Comparison of ENCODE assay signal across 2 cellular contexts in the genomic region with DNA sequence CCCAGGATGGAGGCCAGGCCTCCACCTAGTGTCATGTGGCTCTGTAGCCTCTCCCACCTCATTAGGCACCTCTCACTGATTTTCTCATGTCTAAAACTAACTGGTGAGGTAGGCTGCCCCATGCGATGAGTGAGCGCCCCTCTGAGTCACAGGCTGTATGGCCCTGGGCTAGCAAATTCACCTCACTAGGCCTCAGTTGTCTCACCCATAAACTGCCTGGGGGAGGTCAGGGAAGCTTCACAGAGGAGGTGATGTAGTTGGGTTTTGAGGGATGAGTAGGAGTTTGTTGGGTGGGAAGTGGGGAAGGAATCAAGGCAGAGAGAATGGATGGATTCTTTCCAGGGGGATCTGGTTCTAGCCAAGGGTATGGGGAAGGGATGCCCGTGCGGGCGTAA.
TF ChIP-seq lines count a peak whose summit lies in the region.

No MANE protein-coding gene starts in this region.

TF ChIP-seq in HCT116, 20 proteins besides CTCF, POLR2A, EP300 and RAD21:
- TF ChIP-seq EGR1 (IDR thresholded peaks at IDR 0.05; ENCODE audit: low read depth) (no peak), CBX3 (IDR thresholded peaks at IDR 0.05; ENCODE audit: low read depth) (no peak), TCF7L2 (IDR thresholded peaks at IDR 0.05; ENCODE audit: borderline replicate concordance, extremely low read depth, insufficient read depth, insufficient read length) (no peak), ZNF274 (IDR thresholded peaks at IDR 0.05; ENCODE audit: low read depth, low read length) (no peak), SIN3A (IDR thresholded peaks at IDR 0.05; ENCODE audit: low read depth) (no peak), ZFX (IDR thresholded peaks at IDR 0.05) (no peak), EZH2phosphoT487 (IDR thresholded peaks at IDR 0.05; ENCODE audit: borderline replicate concordance) (no peak), JUND (IDR thresholded peaks at IDR 0.05) (no peak), MAX (IDR thresholded peaks at IDR 0.05) (no peak)
- TF ChIP-seq, protein P1, sequence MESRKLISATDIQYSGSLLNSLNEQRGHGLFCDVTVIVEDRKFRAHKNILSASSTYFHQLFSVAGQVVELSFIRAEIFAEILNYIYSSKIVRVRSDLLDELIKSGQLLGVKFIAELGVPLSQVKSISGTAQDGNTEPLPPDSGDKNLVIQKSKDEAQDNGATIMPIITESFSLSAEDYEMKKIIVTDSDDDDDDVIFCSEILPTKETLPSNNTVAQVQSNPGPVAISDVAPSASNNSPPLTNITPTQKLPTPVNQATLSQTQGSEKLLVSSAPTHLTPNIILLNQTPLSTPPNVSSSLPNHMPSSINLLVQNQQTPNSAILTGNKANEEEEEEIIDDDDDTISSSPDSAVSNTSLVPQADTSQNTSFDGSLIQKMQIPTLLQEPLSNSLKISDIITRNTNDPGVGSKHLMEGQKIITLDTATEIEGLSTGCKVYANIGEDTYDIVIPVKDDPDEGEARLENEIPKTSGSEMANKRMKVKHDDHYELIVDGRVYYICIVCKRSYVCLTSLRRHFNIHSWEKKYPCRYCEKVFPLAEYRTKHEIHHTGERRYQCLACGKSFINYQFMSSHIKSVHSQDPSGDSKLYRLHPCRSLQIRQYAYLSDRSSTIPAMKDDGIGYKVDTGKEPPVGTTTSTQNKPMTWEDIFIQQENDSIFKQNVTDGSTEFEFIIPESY (IDR thresholded peaks at IDR 0.05; ENCODE audit: extremely low read depth, insufficient replicate concordance, low read length) = no peak

TF ChIP-seq in HepG2, 621 proteins besides CTCF, POLR2A, EP300 and RAD21:
- TF ChIP-seq ZNF34 (CRISPR knock-in tag; IDR thresholded peaks at IDR 0.05; ENCODE audit: borderline replicate concordance) = 0 out of 2 replicates have a peak, but pooled peaks have one; percentile 10
- no peak for TF ChIP-seq CREM (IDR thresholded peaks at IDR 0.05)
- TF ChIP-seq CREM (CRISPR knock-in tag; IDR thresholded peaks at IDR 0.05) = no peak
- TF ChIP-seq ZNF709 (CRISPR knock-in tag; IDR thresholded peaks at IDR 0.05) = 0 out of 2 replicates have a peak, but pooled peaks have one; percentile 8
